Comparison of ENCODE assay signal across 1 cellular context in the genomic region with DNA sequence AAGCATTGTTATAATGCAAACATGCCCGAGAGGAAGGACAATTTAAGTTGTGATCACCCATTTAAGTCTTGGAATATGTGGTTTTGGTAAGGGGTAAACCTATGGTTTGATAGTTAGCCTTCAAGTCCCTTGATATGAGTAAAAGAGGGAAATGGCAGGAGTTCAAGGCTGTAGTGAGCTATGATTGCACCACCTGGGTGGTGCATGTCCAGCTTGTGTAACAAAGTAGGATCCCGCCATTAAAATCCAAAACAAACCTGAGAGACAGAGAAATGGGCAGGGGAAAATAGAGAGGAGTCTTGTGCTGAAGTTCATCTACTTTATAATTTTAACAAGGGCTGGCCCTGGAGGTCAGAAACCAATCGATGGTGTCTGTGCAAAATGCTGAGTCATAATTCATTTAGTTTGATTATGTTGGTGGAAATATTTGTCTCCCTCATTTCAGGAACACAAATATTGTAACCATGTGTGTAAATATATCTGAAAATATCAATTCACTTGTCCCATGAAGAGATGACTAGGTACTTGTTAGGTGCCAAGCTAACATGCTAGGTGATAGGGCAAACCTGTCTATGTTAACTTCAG.
TF ChIP-seq lines count a peak whose summit lies in the region.

No MANE protein-coding gene starts in this region.

TF ChIP-seq in K562, 482 proteins besides CTCF, POLR2A, EP300 and RAD21:
- TF ChIP-seq, protein P1, sequence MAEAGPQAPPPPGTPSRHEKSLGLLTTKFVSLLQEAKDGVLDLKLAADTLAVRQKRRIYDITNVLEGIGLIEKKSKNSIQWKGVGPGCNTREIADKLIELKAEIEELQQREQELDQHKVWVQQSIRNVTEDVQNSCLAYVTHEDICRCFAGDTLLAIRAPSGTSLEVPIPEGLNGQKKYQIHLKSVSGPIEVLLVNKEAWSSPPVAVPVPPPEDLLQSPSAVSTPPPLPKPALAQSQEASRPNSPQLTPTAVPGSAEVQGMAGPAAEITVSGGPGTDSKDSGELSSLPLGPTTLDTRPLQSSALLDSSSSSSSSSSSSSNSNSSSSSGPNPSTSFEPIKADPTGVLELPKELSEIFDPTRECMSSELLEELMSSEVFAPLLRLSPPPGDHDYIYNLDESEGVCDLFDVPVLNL (CRISPR knock-in tag; IDR thresholded peaks at IDR 0.05; ENCODE audit: low read depth) = no peak
- no peak for TF ChIP-seq U2AF1 (optimal IDR thresholded peaks at IDR 0.05; ENCODE audit: low read depth, low read length)
- no peak for TF ChIP-seq ZNF785 (CRISPR knock-in tag; IDR thresholded peaks at IDR 0.05)
- TF ChIP-seq NFE2 (IDR thresholded peaks at IDR 0.05; ENCODE audit: low read depth) = peak; percentile 75
- no peak for TF ChIP-seq MEIS2 (IDR thresholded peaks at IDR 0.05; ENCODE audit: partially characterized antibody)
- TF ChIP-seq MAFK (IDR thresholded peaks at IDR 0.05; ENCODE audit: low read length) = peak; percentile 53; the same call in 1 of the 2 replicates
- TF ChIP-seq SIN3B (IDR thresholded peaks at IDR 0.05; ENCODE audit: low read depth) = no peak
- TF ChIP-seq EHMT2 (IDR thresholded peaks at IDR 0.05) = no peak
- TF ChIP-seq ZNF584 (CRISPR knock-in tag; IDR thresholded peaks at IDR 0.05; ENCODE audit: low read depth) = no peak
- no peak for TF ChIP-seq PKNOX1 (IDR thresholded peaks at IDR 0.05)
- TF ChIP-seq MYBL2 (IDR thresholded peaks at IDR 0.05; ENCODE audit: low read depth) = no peak
- TF ChIP-seq MYBL2 (CRISPR knock-in tag; IDR thresholded peaks at IDR 0.05; ENCODE audit: borderline replicate concordance) = no peak
- TF ChIP-seq DMBX1 (CRISPR knock-in tag; IDR thresholded peaks at IDR 0.05; ENCODE audit: borderline replicate concordance) = no peak
- TF ChIP-seq CHD7 (IDR thresholded peaks at IDR 0.05; ENCODE audit: low read depth, low read length) = no peak
- TF ChIP-seq MAFG (tag; conservative IDR thresholded peaks at IDR 0.05) = peak; percentile 87
- TF ChIP-seq C11orf30 (IDR thresholded peaks at IDR 0.05; ENCODE audit: low read depth) = peak; percentile 57
- no peak for TF ChIP-seq TOE1 (IDR thresholded peaks at IDR 0.05; ENCODE audit: borderline replicate concordance)
- TF ChIP-seq TOE1 (CRISPR knock-in tag; IDR thresholded peaks at IDR 0.05; ENCODE audit: borderline replicate concordance, low read depth) = no peak
- TF ChIP-seq NFE2L1 (tag; IDR thresholded peaks at IDR 0.05; ENCODE audit: borderline replicate concordance, low read depth) = peak; percentile 67; the same call in 1 of the 2 replicates
- TF ChIP-seq MAFF (IDR thresholded peaks at IDR 0.05; ENCODE audit: low read length) = peak; percentile 66
- TF ChIP-seq ZNF316 (IDR thresholded peaks at IDR 0.05) = peak; percentile 81
- TF ChIP-seq KDM5B (IDR thresholded peaks at IDR 0.05; ENCODE audit: insufficient replicate concordance, low read depth, low read length) = no peak
